ENCODE assay signal across 19 cellular contexts in the genomic region with DNA sequence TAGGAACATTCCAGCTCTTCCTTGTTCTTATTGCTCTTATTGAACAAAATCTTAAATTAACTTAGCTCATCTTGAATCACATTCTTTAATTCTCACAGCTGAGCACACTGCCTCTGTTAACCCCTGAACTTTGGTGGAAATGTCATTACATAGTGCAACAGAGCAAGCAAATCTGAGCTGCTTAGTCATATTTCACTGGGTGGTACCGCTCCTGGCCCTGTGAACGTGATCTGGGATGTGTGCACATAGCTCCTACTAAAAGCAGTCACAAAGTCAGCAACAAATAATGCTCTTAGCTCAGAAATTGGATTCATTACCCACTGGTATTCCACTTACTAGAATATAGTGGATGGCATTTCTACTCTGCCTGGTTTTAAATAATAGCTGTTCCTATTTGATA. TPM values are rescaled to one million over a fixed set of nuclear protein-coding genes. Genes with fewer than 3 reads are reported as not detected.
A peak's percentile ranks its signal among the peaks of the same experiment; 100 is the strongest.
DNase-seq lines count a peak whose midpoint lies in the region; TF ChIP-seq lines count a peak whose summit lies in the region.
"Had no signal": no experiment of that assay in that cellular context is flagged by ENCODE, and none has a peak within 500 bp of the region (broad histone marks: within the 10 kb centered on the region; RNA-seq: fewer than 3 reads in every experiment).

No MANE protein-coding gene starts in this region.

- in situ Hi-C loops in astrocyte of the spinal cord (cut with HindIII; ENCODE audit: low sequenced_read_pairs): no loop called here

- no peaks in the 10 kb centered on the region for H3K27me3 ChIP-seq in thyroid gland
- H3K27me3 ChIP-seq: ascending aorta, ovary, tibial nerve had no signal

- no peaks in the 10 kb centered on the region for H3K4me1 ChIP-seq in thyroid gland
- H3K4me1 ChIP-seq: ascending aorta had no signal

- intact Hi-C loops in thyroid gland (cut with DNase I): no loop called here

- H3K36me3 ChIP-seq in thyroid gland: no peaks in the 10 kb centered on the region
- H3K36me3 ChIP-seq: ascending aorta; BLaER1 treated with 17β-estradiol and CSF1 and Interleukin-3, amounts not matched to agents 10 nM and 100 nM; ovary; tibial nerve had no signal

- no peak for TF ChIP-seq CTCF in astrocyte of the spinal cord (IDR thresholded peaks at IDR 0.05; ENCODE audit: low read depth, low read length)
- no peak for TF ChIP-seq CTCF in thyroid gland (IDR thresholded peaks at IDR 0.05)

- DNase-seq in AG08396 (ENCODE audit: low spot score) (peak; percentile 11), Daoy (ENCODE audit: low read depth) (peak; percentile 4), astrocyte of the spinal cord (ENCODE audit: low read depth, low spot score) (peak; percentile 20), kidney tubule cell (ENCODE audit: low spot score) (peak; percentile 51), cerebellar cortex (ENCODE audit: low spot score) (no peak), thyroid gland (no peak), retina (no peak)
- no peak for DNase-seq in stimulated activated CD4-positive, alpha-beta T cell treated with anti-CD3 and anti-CD28 coated beads, Interleukin-2, amount 100 ng/mL, for 24 hours
- DNase-seq: activated T-cell treated with anti-CD3 and anti-CD28 coated beads, Interleukin-2, amount 50 U/mL, for 1 hour; EL; HFFc6; mucosa of descending colon; NCI-H2029; NCI-H526 treated with DMSO at 0.1 percent for 48 hours; ovary had no signal

- H3K9me3 ChIP-seq in thyroid gland: no peaks in the 10 kb centered on the region
- H3K9me3 ChIP-seq: ascending aorta; BLaER1 treated with 17β-estradiol and CSF1 and Interleukin-3, amounts not matched to agents 10 nM and 100 nM; mucosa of descending colon; ovary; tibial nerve had no signal

- TF ChIP-seq POLR2A in thyroid gland (IDR thresholded peaks at IDR 0.05): no peak

- 54 to 74% methylated on average over 2 of the region's 2 CpGs for WGBS in thyroid gland, 2 donors

- H3K4me3 ChIP-seq in astrocyte of the spinal cord (ENCODE audit: low read depth, low read length) (no peak overlapping the region), thyroid gland (replicated peaks in 1 of 3) (no peak overlapping the region)
- H3K4me3 ChIP-seq: ascending aorta; BLaER1 treated with 17β-estradiol and CSF1 and Interleukin-3, amounts not matched to agents 10 nM and 100 nM; mucosa of descending colon; ovary; tibial nerve had no signal

- no peak overlapping the region for H3K27ac ChIP-seq in thyroid gland
- H3K27ac ChIP-seq: ascending aorta; BLaER1 treated with 17β-estradiol and CSF1 and Interleukin-3, amounts not matched to agents 10 nM and 100 nM; HL-60; ovary had no signal

RNA-seq across cellular contexts. Expression of a gene that starts 27.9 kb away (rescaled TPM):
- 3.3 and 7.6 TPM in 2 replicates for total RNA-seq in Daoy (2014; rRNA removed; shearing (Covaris generic))
- total RNA-seq in thyroid gland: 10 to 100 TPM in 1 of 4 donors, 1 to 10 TPM in 3; 3.5 to 12.0 (median 6.4) TPM

Comparison
In these comparisons a context has a peak if more than half of its experiments do, and no peak if none do; other contexts are left out.
1. DNase-seq: peak in AG08396 (single experiment), Daoy (single experiment), astrocyte of the spinal cord (single experiment) and kidney tubule cell (single experiment); none in cerebellar cortex (single experiment), thyroid gland (0 of 2), retina (single experiment) and stimulated activated CD4-positive, alpha-beta T cell treated with anti-CD3 and anti-CD28 coated beads, Interleukin-2, amount 100 ng/mL, for 24 hours (0 of 2).